Comparison of ENCODE assay signal across 18 cellular contexts in genomic region chr3:73399106-73399505, GRCh38.
DNase-seq lines count a peak whose midpoint lies in the region; ATAC-seq and TF ChIP-seq lines count a peak whose summit lies in the region.
"Had no signal": no experiment of that assay in that cellular context is flagged by ENCODE, and none has a peak within 500 bp of the region (broad histone marks: within the 10 kb centered on the region; RNA-seq: fewer than 3 reads in every experiment).

No MANE protein-coding gene starts in this region.

- H3K27me3 ChIP-seq in adipocyte (replicated peaks; ENCODE audit: control insufficient read depth, insufficient read depth, low read length) (no peaks in the 10 kb centered on the region), gastroesophageal sphincter (no peaks in the 10 kb centered on the region)
- H3K27me3 ChIP-seq: MG63 had no signal

- 53 to 75% methylated on average over 2 to 3 of the region's 3 CpGs for WGBS in gastroesophageal sphincter (ENCODE audit: low coverage in 1 of 2), 2 donors

- H3K4me3 Mint-ChIP-seq in HFFc6 = no peak overlapping the region
- H3K4me3 Mint-ChIP-seq: activated naive CD8-positive, alpha-beta T cell had no signal

- peak; percentile 33 for DNase-seq in HFFc6
- peak; percentile 81 for DNase-seq in adipocyte (ENCODE audit: low read depth)
- peak; percentile 12 for DNase-seq in skeletal muscle cell (ENCODE audit: low read depth)
- no peak for DNase-seq in posterior vena cava (ENCODE audit: low spot score)
- no peak for DNase-seq in NCI-H2081 (lab: John Stamatoyannopoulos, UW)
- no peak for DNase-seq in NCI-H2227 (lab: John Stamatoyannopoulos, UW; ENCODE audit: unreplicated experiment)
- DNase-seq: AML-193; Caco-2; cortex of kidney; MG63; NCI-H187 treated with DMSO at 0.1 percent for 48 hours; NCI-H446; stimulated activated CD4-positive, alpha-beta T cell treated with anti-CD3 and anti-CD28 coated beads, Interleukin-1b, Interleukin-23, amount 100 ng/mL, for 48 hours; stimulated activated naive CD4-positive, alpha-beta T cell; trophoblast cell had no signal

- TF ChIP-seq POLR2A in gastroesophageal sphincter (IDR thresholded peaks at IDR 0.05) = no peak

- H3K9me3 ChIP-seq in adipocyte (ENCODE audit: control insufficient read depth, low read length) (no peaks in the 10 kb centered on the region), gastroesophageal sphincter (no peaks in the 10 kb centered on the region)
- H3K9me3 ChIP-seq: Caco-2, MG63 had no signal

- ATAC-seq in gastroesophageal sphincter (peak; percentile 66), GM18511 (IDR thresholded peaks at IDR 0.05; ENCODE audit: unreplicated experiment) (no peak)

- TF ChIP-seq EP300 in gastroesophageal sphincter (IDR thresholded peaks at IDR 0.05) = no peak

- H3K36me3 ChIP-seq in adipocyte (ENCODE audit: control insufficient read depth, insufficient read depth, low read length, severe bottlenecking) = peaks cover 60% of the 10 kb centered on the region
- H3K36me3 ChIP-seq in gastroesophageal sphincter = peaks cover 0 to 73% of the 10 kb centered on the region in 2 donors
- H3K36me3 ChIP-seq: MG63 had no signal

- H3K27ac Mint-ChIP-seq in HFFc6 = peak overlapping the region; percentile 12; the same call in 1 of the 2 replicates
- H3K27ac Mint-ChIP-seq: activated naive CD8-positive, alpha-beta T cell had no signal

- peak overlapping the region; percentile 34 to 72 (median 54) for H3K27ac ChIP-seq in gastroesophageal sphincter

- peaks cover 20% of the 10 kb centered on the region for H3K36me3 Mint-ChIP-seq in HFFc6 (ENCODE audit: low read depth)
- H3K36me3 Mint-ChIP-seq: activated naive CD8-positive, alpha-beta T cell had no signal

- no peak for TF ChIP-seq CTCF in HFFc6 (IDR thresholded peaks at IDR 0.05)
- no peak for TF ChIP-seq CTCF in gastroesophageal sphincter (IDR thresholded peaks at IDR 0.05)

- H3K4me3 ChIP-seq in adipocyte (ENCODE audit: low read length) (no peak overlapping the region), gastroesophageal sphincter (no peak overlapping the region), skeletal muscle cell (ENCODE audit: low read depth, low read length) (no peak overlapping the region)
- H3K4me3 ChIP-seq: MG63 had no signal

- intact Hi-C loops in posterior vena cava (cut with DNase I) = no loop called here

- peaks cover 36% of the 10 kb centered on the region for H3K4me1 Mint-ChIP-seq in HFFc6 (ENCODE audit: low read depth)

- no peak overlapping the region for H3K9ac ChIP-seq in adipocyte (ENCODE audit: low read length)

- H3K9me3 Mint-ChIP-seq in HFFc6 = no peaks in the 10 kb centered on the region

- peaks cover 4% of the 10 kb centered on the region; the same call in 1 of the 2 replicates for H3K27me3 Mint-ChIP-seq in HFFc6 (ENCODE audit: insufficient read depth)
- H3K27me3 Mint-ChIP-seq: activated naive CD8-positive, alpha-beta T cell had no signal

- H3K4me1 ChIP-seq in adipocyte (ENCODE audit: control insufficient read depth, insufficient read depth, low read length) (peaks cover 25% of the 10 kb centered on the region), gastroesophageal sphincter (peaks cover 15 to 60% (median 24%) of the 10 kb centered on the region in 3 donors)
- H3K4me1 ChIP-seq: Caco-2 had no signal

Comparison
In these comparisons a context has a peak if more than half of its experiments do, and no peak if none do; other contexts are left out.
1. DNase-seq: peak in HFFc6 (single experiment), adipocyte (single experiment) and skeletal muscle cell (single experiment); none in posterior vena cava (single experiment), NCI-H2081 (0 of 2) and NCI-H2227 (single experiment).